ENCODE assay signal across 35 cellular contexts in genomic region chr18:24999650-25000267, GRCh38.
"Had no signal": no experiment of that assay in that cellular context is flagged by ENCODE, and none has a peak within 500 bp of the region (broad histone marks: within the 10 kb centered on the region; RNA-seq: fewer than 3 reads in every experiment).

No MANE protein-coding gene starts in this region.

- DNase-seq: Karpas-422, Kasumi-1, MG63, MM.1S, MV-4-11, NCI-H1048, NCI-H1092, NCI-H1092 treated with DMSO at 0.1 percent for 48 hours, NCI-H1105, NCI-H1105 treated with DMSO at 0.1 percent for 48 hours, NCI-H1417, NCI-H1417 treated with DMSO at 0.1 percent for 48 hours, NCI-H1436, NCI-H1436 treated with DMSO at 0.1 percent for 48 hours, NCI-H146, NCI-H1694, NCI-H1694 treated with DMSO at 0.1 percent for 48 hours, NCI-H187, NCI-H187 treated with DMSO at 0.1 percent for 48 hours, NCI-H1930, NCI-H2029, NCI-H2029 treated with DMSO at 0.1 percent for 48 hours, NCI-H2081, NCI-H2081 treated with DMSO at 0.1 percent for 48 hours, NCI-H2107, NCI-H2171, NCI-H2171 treated with DMSO at 0.1 percent for 48 hours, NCI-H2227 treated with DMSO at 0.1 percent for 48 hours, NCI-H226, NCI-H345, NCI-H446, NCI-H446 treated with DMSO at 0.1 percent for 48 hours, NCI-H510A, NCI-H510A treated with DMSO at 0.1 percent for 48 hours, NCI-H524 had no signal

- H3K27me3 ChIP-seq: MG63 had no signal

- H3K4me3 ChIP-seq: MG63 had no signal

- H3K36me3 ChIP-seq: MG63 had no signal
